In genomic region chr3:71240035-71240434, GRCh38 we compare ENCODE assay signal across 18 cellular contexts.
A peak's percentile ranks its signal among the peaks of the same experiment; 100 is the strongest.
DNase-seq lines count a peak whose midpoint lies in the region; ATAC-seq and TF ChIP-seq lines count a peak whose summit lies in the region.
"Had no signal": no experiment of that assay in that cellular context is flagged by ENCODE, and none has a peak within 500 bp of the region (broad histone marks: within the 10 kb centered on the region; RNA-seq: fewer than 3 reads in every experiment).

No MANE protein-coding gene starts in this region.

- CTCF ChIA-PET in HEK293 (lab: Yijun Ruan, JAX), result no interaction called here

- no peak for TF ChIP-seq CTCF in HEK293 (tag by site-specific recombination; IDR thresholded peaks at IDR 0.05)
- no peak for TF ChIP-seq CTCF in brain (conservative IDR thresholded peaks at IDR 0.05)
- TF ChIP-seq CTCF in mesothelial cell of epicardium (IDR thresholded peaks at IDR 0.05; ENCODE audit: unreplicated experiment), result no peak

- POLR2A ChIA-PET in HEK293 (lab: Yijun Ruan, JAX), result no interaction called here

- H3K27ac Mint-ChIP-seq in brain (peak overlapping the region in 2 of 5 experiments; percentile 34 to 70), mesothelial cell of epicardium (peak overlapping the region; percentile 86)
- peak overlapping the region; percentile 50 for H3K27ac Mint-ChIP-seq in stimulated activated memory B cell treated with anti-CD40 and anti-IgM and Interleukin-4, amounts not matched to agents 10 μg/mL and 1 μg/mL and 100 μg/mL, for 72 hours
- H3K27ac Mint-ChIP-seq: T-helper 17 cell had no signal

- H3K4me1 ChIP-seq in HEK293 (ENCODE audit: control insufficient read depth, insufficient read depth, low read length), result peaks cover 10% of the 10 kb centered on the region; the same call in 1 of the 2 replicates
- H3K4me1 ChIP-seq: adrenal gland had no signal

- H3K4me3 ChIP-seq in HEK293 (ENCODE audit: low read depth, low read length), result no peak overlapping the region
- H3K4me3 ChIP-seq: adrenal gland had no signal

- ATAC-seq in stimulated activated memory B cell treated with anti-CD40 and anti-IgM and Interleukin-4, amounts not matched to agents 10 μg/mL and 1 μg/mL and 100 μg/mL, for 72 hours, result no peak
- ATAC-seq in HG02571 (IDR thresholded peaks at IDR 0.05; ENCODE audit: unreplicated experiment) (no peak), HG03354 (IDR thresholded peaks at IDR 0.05; ENCODE audit: poor library complexity, severe bottlenecking, unreplicated experiment) (no peak)
- ATAC-seq: T-helper 17 cell had no signal

- H3K4me3 Mint-ChIP-seq in brain (peak overlapping the region in 3 of 5 experiments; percentile 28 to 66 (median 35)), mesothelial cell of epicardium (no peak overlapping the region)
- no peak overlapping the region for H3K4me3 Mint-ChIP-seq in stimulated activated memory B cell treated with anti-CD40 and anti-IgM and Interleukin-4, amounts not matched to agents 10 μg/mL and 1 μg/mL and 100 μg/mL, for 72 hours
- H3K4me3 Mint-ChIP-seq: T-helper 17 cell had no signal

- H3K36me3 Mint-ChIP-seq in brain, result no peaks in the 10 kb centered on the region
- peaks cover 7% of the 10 kb centered on the region for H3K36me3 Mint-ChIP-seq in mesothelial cell of epicardium
- peaks cover 30% of the 10 kb centered on the region for H3K36me3 Mint-ChIP-seq in stimulated activated memory B cell treated with anti-CD40 and anti-IgM and Interleukin-4, amounts not matched to agents 10 μg/mL and 1 μg/mL and 100 μg/mL, for 72 hours

- DNase-seq in mesothelial cell of epicardium (ENCODE audit: low spot score in 2 of 2, unreplicated experiment in 2 of 2) (no peak), NCI-H510A (lab: John Stamatoyannopoulos, UW) (no peak)
- DNase-seq: activated T-cell treated with anti-CD3 and anti-CD28 coated beads for 4 hours; adrenal gland; AML-193; glutamatergic neuron; islet precursor cell; mesendoderm; NCI-H1417 treated with DMSO at 0.1 percent for 48 hours; SHP77 treated with DMSO at 0.1 percent for 48 hours; stimulated activated CD4-positive, alpha-beta T cell treated with anti-CD3 and anti-CD28 coated beads, Interleukin-12 subunit alpha, Interleukin-12 subunit beta, amount 100 ng/mL, for 4 hours; T-helper 17 cell had no signal

- H3K9me3 Mint-ChIP-seq in brain (peaks cover 0 to 5% (median 0%) of the 10 kb centered on the region in 5 experiments), mesothelial cell of epicardium (no peaks in the 10 kb centered on the region)
- no peaks in the 10 kb centered on the region for H3K9me3 Mint-ChIP-seq in stimulated activated memory B cell treated with anti-CD40 and anti-IgM and Interleukin-4, amounts not matched to agents 10 μg/mL and 1 μg/mL and 100 μg/mL, for 72 hours

- H3K9me3 ChIP-seq in HEK293 (ENCODE audit: control insufficient read depth, insufficient read depth, low read depth, low read length), result no peaks in the 10 kb centered on the region
- H3K9me3 ChIP-seq: adrenal gland had no signal

- peaks cover 11% of the 10 kb centered on the region for H3K27me3 Mint-ChIP-seq in brain
- H3K27me3 Mint-ChIP-seq in mesothelial cell of epicardium (ENCODE audit: low read depth), result no peaks in the 10 kb centered on the region
- H3K27me3 Mint-ChIP-seq in stimulated activated memory B cell treated with anti-CD40 and anti-IgM and Interleukin-4, amounts not matched to agents 10 μg/mL and 1 μg/mL and 100 μg/mL, for 72 hours, result no peaks in the 10 kb centered on the region
- H3K27me3 Mint-ChIP-seq: T-helper 17 cell had no signal

- H3K36me3 ChIP-seq in HEK293 (ENCODE audit: control insufficient read depth in 2 of 2, insufficient read depth in 1 of 2, low read length in 2 of 2), result no peaks in the 10 kb centered on the region
- H3K36me3 ChIP-seq: adrenal gland had no signal

- H3K4me1 Mint-ChIP-seq in brain, result peaks cover 71% of the 10 kb centered on the region
- peaks cover 59% of the 10 kb centered on the region for H3K4me1 Mint-ChIP-seq in mesothelial cell of epicardium
- peaks cover 59% of the 10 kb centered on the region for H3K4me1 Mint-ChIP-seq in stimulated activated memory B cell treated with anti-CD40 and anti-IgM and Interleukin-4, amounts not matched to agents 10 μg/mL and 1 μg/mL and 100 μg/mL, for 72 hours

- H3K27ac ChIP-seq in HEK293 (ENCODE audit: extremely low read depth, low read depth, low read length), result no peak overlapping the region
- H3K27ac ChIP-seq: adrenal gland, KMS-11 had no signal

TF ChIP-seq in HEK293, 187 proteins besides CTCF, POLR2A, EP300 and RAD21:
- no peak for TF ChIP-seq IKZF3 (tag by site-specific recombination; IDR thresholded peaks at IDR 0.05)
- TF ChIP-seq EGR2 (tag by site-specific recombination; IDR thresholded peaks at IDR 0.05; ENCODE audit: low read depth), result peak; percentile 28; the same call in 1 of the 2 replicates
- no peak for TF ChIP-seq ZFHX2 (tag by site-specific recombination; conservative IDR thresholded peaks at IDR 0.05)
TF ChIP-seq in HEK293: peak in this region for 1.

Comparison
In these comparisons a context has a peak if more than half of its experiments do, and no peak if none do; other contexts are left out.
1. H3K4me3 Mint-ChIP-seq: peak in brain (3 of 5); none in mesothelial cell of epicardium (single experiment) and stimulated activated memory B cell treated with anti-CD40 and anti-IgM and Interleukin-4, amounts not matched to agents 10 μg/mL and 1 μg/mL and 100 μg/mL, for 72 hours (single experiment).